In the genomic region with DNA sequence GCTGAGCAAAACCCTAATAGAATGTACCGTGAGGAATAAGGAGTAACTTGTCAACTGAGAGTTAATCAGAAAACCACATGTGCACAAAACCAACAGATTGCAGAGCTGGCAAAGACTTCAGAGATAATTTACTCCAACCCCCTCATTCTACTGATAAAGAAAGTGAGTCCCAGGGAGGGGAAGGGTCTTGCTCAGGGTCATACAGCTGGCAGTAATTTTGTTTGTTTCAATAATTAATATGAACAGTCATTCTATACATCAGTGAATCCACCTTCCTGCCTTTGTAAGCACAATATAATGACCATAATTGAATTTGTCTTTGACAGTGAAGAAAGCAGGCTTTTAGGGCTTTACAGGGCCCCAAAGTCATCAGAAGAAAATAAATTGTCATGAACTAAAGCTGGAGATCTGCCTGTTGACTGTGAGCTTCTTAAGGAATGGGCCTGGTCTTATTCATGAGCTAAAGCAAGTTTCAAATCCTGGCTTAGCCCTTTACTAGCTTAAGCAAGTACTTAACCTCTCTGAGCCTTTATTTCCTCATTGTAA, we compare ENCODE assay signal across 15 cellular contexts.
"Had no signal": no experiment of that assay in that cellular context is flagged by ENCODE, and none has a peak within 500 bp of the region (broad histone marks: within the 10 kb centered on the region; RNA-seq: fewer than 3 reads in every experiment).

No MANE protein-coding gene starts in this region.

- H3K4me3 Mint-ChIP-seq: activated B cell treated with CpG ODN at 0.5 μM for 24 hours; activated CD4-positive, alpha-beta T cell treated with anti-CD3 and anti-CD28 coated beads, Interleukin-2, amount 10 ng/mL, durations not matched to agents 7 days and 5 days; activated naive CD4-positive, alpha-beta T cell treated with anti-CD3 and anti-CD28 coated beads, Interleukin-2, amount 50 U/mL, for 24 hours; endodermal cell; immature natural killer cell; natural killer cell treated with Interleukin-12 subunit alpha and Interleukin-12 subunit beta and Interleukin-15 and Interleukin-18, amount 100 ng/mL, for 72 hours; T-helper 1 cell treated with Interleukin-12 subunit alpha and Interleukin-12 subunit beta and Interleukin-4 antibody, amounts not matched to agents 30 μg/mL and 1 μg/mL, for 36 hours had no signal

- H3K9me3 ChIP-seq: vagina had no signal

- DNase-seq: activated B cell treated with CpG ODN at 0.5 μM for 24 hours; activated CD4-positive, alpha-beta T cell treated with anti-CD3 and anti-CD28 coated beads, Interleukin-2, amount 10 ng/mL, durations not matched to agents 7 days and 5 days; activated T-cell treated with anti-CD3 and anti-CD28 coated beads, Interleukin-2, amount 50 U/mL, for 1 hour; amniotic stem cell; brain microvascular endothelial cell; endodermal cell; immature natural killer cell; mammary epithelial cell; stimulated activated CD4-positive, alpha-beta T cell treated with anti-CD3 and anti-CD28 coated beads, Interleukin-15, amount 100 ng/mL, for 24 hours; stimulated activated CD4-positive, alpha-beta T cell treated with anti-CD3 and anti-CD28 coated beads, Interleukin-4, amount 100 ng/mL, for 4 hours had no signal

- H3K36me3 Mint-ChIP-seq: activated naive CD4-positive, alpha-beta T cell treated with anti-CD3 and anti-CD28 coated beads, Interleukin-2, amount 50 U/mL, for 24 hours; immature natural killer cell; natural killer cell treated with Interleukin-12 subunit alpha and Interleukin-12 subunit beta and Interleukin-15 and Interleukin-18, amount 100 ng/mL, for 72 hours had no signal

- H3K4me1 Mint-ChIP-seq: activated CD4-positive, alpha-beta T cell treated with anti-CD3 and anti-CD28 coated beads, Interleukin-2, amount 10 ng/mL, durations not matched to agents 7 days and 5 days; activated naive CD4-positive, alpha-beta T cell treated with anti-CD3 and anti-CD28 coated beads, Interleukin-2, amount 50 U/mL, for 24 hours; endodermal cell; immature natural killer cell had no signal

- ATAC-seq: esophagus mucosa; natural killer cell treated with Interleukin-12 subunit alpha and Interleukin-12 subunit beta and Interleukin-15 and Interleukin-18, amount 100 ng/mL, for 72 hours had no signal

- H3K4me3 ChIP-seq: vagina had no signal

- H3K36me3 ChIP-seq: brain microvascular endothelial cell, vagina had no signal

- H3K27ac ChIP-seq: brain microvascular endothelial cell, vagina had no signal

- H3K9me3 Mint-ChIP-seq: activated B cell treated with CpG ODN at 0.5 μM for 24 hours; activated CD4-positive, alpha-beta T cell treated with anti-CD3 and anti-CD28 coated beads, Interleukin-2, amount 10 ng/mL, durations not matched to agents 7 days and 5 days; activated naive CD4-positive, alpha-beta T cell treated with anti-CD3 and anti-CD28 coated beads, Interleukin-2, amount 50 U/mL, for 24 hours; endodermal cell; immature natural killer cell; natural killer cell treated with Interleukin-12 subunit alpha and Interleukin-12 subunit beta and Interleukin-15 and Interleukin-18, amount 100 ng/mL, for 72 hours; T-helper 1 cell treated with Interleukin-12 subunit alpha and Interleukin-12 subunit beta and Interleukin-4 antibody, amounts not matched to agents 30 μg/mL and 1 μg/mL, for 36 hours had no signal

- H3K27me3 Mint-ChIP-seq: activated B cell treated with CpG ODN at 0.5 μM for 24 hours; activated CD4-positive, alpha-beta T cell treated with anti-CD3 and anti-CD28 coated beads, Interleukin-2, amount 10 ng/mL, durations not matched to agents 7 days and 5 days; activated naive CD4-positive, alpha-beta T cell treated with anti-CD3 and anti-CD28 coated beads, Interleukin-2, amount 50 U/mL, for 24 hours; natural killer cell treated with Interleukin-12 subunit alpha and Interleukin-12 subunit beta and Interleukin-15 and Interleukin-18, amount 100 ng/mL, for 72 hours had no signal

- H3K27me3 ChIP-seq: brain microvascular endothelial cell, vagina had no signal

- H3K27ac Mint-ChIP-seq: activated B cell treated with CpG ODN at 0.5 μM for 24 hours; activated CD4-positive, alpha-beta T cell treated with anti-CD3 and anti-CD28 coated beads, Interleukin-2, amount 10 ng/mL, durations not matched to agents 7 days and 5 days; activated naive CD4-positive, alpha-beta T cell treated with anti-CD3 and anti-CD28 coated beads, Interleukin-2, amount 50 U/mL, for 24 hours; endodermal cell; immature natural killer cell; natural killer cell treated with Interleukin-12 subunit alpha and Interleukin-12 subunit beta and Interleukin-15 and Interleukin-18, amount 100 ng/mL, for 72 hours; T-helper 1 cell treated with Interleukin-12 subunit alpha and Interleukin-12 subunit beta and Interleukin-4 antibody, amounts not matched to agents 30 μg/mL and 1 μg/mL, for 36 hours had no signal
